ENCODE assay signal across 8 cellular contexts in genomic region chrX:37686348-37686736, GRCh38. TPM values are rescaled to one million over a fixed set of nuclear protein-coding genes. Genes with fewer than 3 reads are reported as not detected.
A peak's percentile ranks its signal among the peaks of the same experiment; 100 is the strongest.
DNase-seq lines count a peak whose midpoint lies in the region; ATAC-seq and TF ChIP-seq lines count a peak whose summit lies in the region.

No MANE protein-coding gene starts in this region.

- no peaks in the 10 kb centered on the region for H3K27me3 Mint-ChIP-seq in T-helper 1 cell treated with Interleukin-12 subunit alpha and Interleukin-12 subunit beta and Interleukin-4 antibody, amounts not matched to agents 30 μg/mL and 1 μg/mL, for 36 hours (ENCODE audit: low read depth)
- H3K27me3 Mint-ChIP-seq in activated B cell treated with CpG ODN at 0.5 μM for 24 hours, result no peaks in the 10 kb centered on the region
- no peaks in the 10 kb centered on the region for H3K27me3 Mint-ChIP-seq in stimulated activated memory B cell treated with anti-CD40 and anti-IgM and Interleukin-4, amounts not matched to agents 10 μg/mL and 1 μg/mL and 100 μg/mL, for 72 hours

- ATAC-seq in activated B cell treated with CpG ODN at 0.5 μM for 24 hours (ENCODE audit: low read depth) (no peak), left ventricle myocardium superior (peak; percentile 42)
- ATAC-seq in stimulated activated memory B cell treated with anti-CD40 and anti-IgM and Interleukin-4, amounts not matched to agents 10 μg/mL and 1 μg/mL and 100 μg/mL, for 72 hours, result no peak

- no peaks in the 10 kb centered on the region for H3K79me1 ChIP-seq in mesendoderm (ENCODE audit: low read length)

- H3K9ac ChIP-seq in mesendoderm (ENCODE audit: low read length), result no peak overlapping the region

- DNase-seq in T-helper 1 cell (no peak), activated B cell treated with CpG ODN at 0.5 μM for 24 hours (no peak), left ventricle myocardium superior (no peak), posterior cingulate gyrus (no peak), NCI-H1436 treated with DMSO at 0.1 percent for 48 hours (lab: John Stamatoyannopoulos, UW) (no peak), mesendoderm (no peak)

- no peaks in the 10 kb centered on the region for H3K36me3 ChIP-seq in mesendoderm (ENCODE audit: control insufficient read depth, insufficient read depth, low read length)

- no peak overlapping the region for H3K27ac ChIP-seq in mesendoderm (ENCODE audit: low read depth, low read length)

- no peak overlapping the region for H4K8ac ChIP-seq in mesendoderm (ENCODE audit: low read depth, low read length)

- H4K5ac ChIP-seq in mesendoderm (ENCODE audit: low read length), result no peak overlapping the region

- H2BK5ac ChIP-seq in mesendoderm (ENCODE audit: low read length), result no peak overlapping the region

- no peak overlapping the region for H3K4ac ChIP-seq in mesendoderm (ENCODE audit: low read depth, low read length)

- no peak overlapping the region for H3K56ac ChIP-seq in mesendoderm (ENCODE audit: low read length)

- H3K36me3 Mint-ChIP-seq in T-helper 1 cell treated with Interleukin-12 subunit alpha and Interleukin-12 subunit beta and Interleukin-4 antibody, amounts not matched to agents 30 μg/mL and 1 μg/mL, for 36 hours (ENCODE audit: low read depth), result no peaks in the 10 kb centered on the region
- no peaks in the 10 kb centered on the region for H3K36me3 Mint-ChIP-seq in activated B cell treated with CpG ODN at 0.5 μM for 24 hours (ENCODE audit: low read depth)
- H3K36me3 Mint-ChIP-seq in stimulated activated memory B cell treated with anti-CD40 and anti-IgM and Interleukin-4, amounts not matched to agents 10 μg/mL and 1 μg/mL and 100 μg/mL, for 72 hours, result no peaks in the 10 kb centered on the region

- H3K27ac Mint-ChIP-seq in T-helper 1 cell treated with Interleukin-12 subunit alpha and Interleukin-12 subunit beta and Interleukin-4 antibody, amounts not matched to agents 30 μg/mL and 1 μg/mL, for 36 hours, result no peak overlapping the region
- no peak overlapping the region for H3K27ac Mint-ChIP-seq in activated B cell treated with CpG ODN at 0.5 μM for 24 hours
- peak overlapping the region; percentile 60 for H3K27ac Mint-ChIP-seq in stimulated activated memory B cell treated with anti-CD40 and anti-IgM and Interleukin-4, amounts not matched to agents 10 μg/mL and 1 μg/mL and 100 μg/mL, for 72 hours

- WGBS in mesendoderm (ENCODE audit: extremely low coverage, insufficient coverage, low lambda C conversion rate), result no CpG with 5 or more reads among the region's 5 CpGs

- peaks cover 2% of the 10 kb centered on the region for H3K27me3 ChIP-seq in mesendoderm (ENCODE audit: insufficient read depth, low read length, poor library complexity)

- H3K79me2 ChIP-seq in mesendoderm (ENCODE audit: control insufficient read depth, insufficient read depth, low read length), result no peaks in the 10 kb centered on the region

- H3K4me3 ChIP-seq in mesendoderm (ENCODE audit: low read length), result no peak overlapping the region

- POLR2A ChIA-PET in activated B cell treated with CpG ODN at 0.5 μM for 24 hours (lab: Charles Lee), result no interaction called here

- H2AK5ac ChIP-seq in mesendoderm (ENCODE audit: low read length), result no peak overlapping the region

- no peak overlapping the region for H2BK120ac ChIP-seq in mesendoderm (ENCODE audit: low read depth, low read length)

- H3K23ac ChIP-seq in mesendoderm (ENCODE audit: low read length), result no peak overlapping the region

- H3K18ac ChIP-seq in mesendoderm (ENCODE audit: low read length), result no peak overlapping the region

- no peak for TF ChIP-seq CTCF in activated B cell treated with CpG ODN at 0.5 μM for 24 hours (IDR thresholded peaks at IDR 0.05)

- no peak overlapping the region for H3K4me2 ChIP-seq in mesendoderm (ENCODE audit: low read length)

- CTCF ChIA-PET in activated B cell treated with CpG ODN at 0.5 μM for 24 hours (lab: Charles Lee), result no interaction called here

- no peaks in the 10 kb centered on the region for H3K4me1 Mint-ChIP-seq in T-helper 1 cell treated with Interleukin-12 subunit alpha and Interleukin-12 subunit beta and Interleukin-4 antibody, amounts not matched to agents 30 μg/mL and 1 μg/mL, for 36 hours (ENCODE audit: low read depth)
- peaks cover 2% of the 10 kb centered on the region for H3K4me1 Mint-ChIP-seq in activated B cell treated with CpG ODN at 0.5 μM for 24 hours
- H3K4me1 Mint-ChIP-seq in stimulated activated memory B cell treated with anti-CD40 and anti-IgM and Interleukin-4, amounts not matched to agents 10 μg/mL and 1 μg/mL and 100 μg/mL, for 72 hours, result no peaks in the 10 kb centered on the region

- H3K4me1 ChIP-seq in mesendoderm (ENCODE audit: control insufficient read depth, low read depth, low read length), result no peaks in the 10 kb centered on the region

- no peaks in the 10 kb centered on the region for H3K9me3 Mint-ChIP-seq in T-helper 1 cell treated with Interleukin-12 subunit alpha and Interleukin-12 subunit beta and Interleukin-4 antibody, amounts not matched to agents 30 μg/mL and 1 μg/mL, for 36 hours
- H3K9me3 Mint-ChIP-seq in activated B cell treated with CpG ODN at 0.5 μM for 24 hours, result no peaks in the 10 kb centered on the region
- no peaks in the 10 kb centered on the region for H3K9me3 Mint-ChIP-seq in stimulated activated memory B cell treated with anti-CD40 and anti-IgM and Interleukin-4, amounts not matched to agents 10 μg/mL and 1 μg/mL and 100 μg/mL, for 72 hours

- H2BK15ac ChIP-seq in mesendoderm (replicated peaks; ENCODE audit: low read depth), result no peak overlapping the region

- intact Hi-C loops in activated B cell treated with CpG ODN at 0.5 μM for 24 hours (cut with micrococcal nuclease) (loop anchor here (10.0 kb wide), 1 partner anchor 158 kb away; the partner anchor contains the start of gene DYNLT3), left ventricle myocardium superior (cut with micrococcal nuclease) (no loop called here), posterior cingulate gyrus (cut with DNase I) (no loop called here)

- peak overlapping the region; percentile 56 for H3K4me3 Mint-ChIP-seq in T-helper 1 cell treated with Interleukin-12 subunit alpha and Interleukin-12 subunit beta and Interleukin-4 antibody, amounts not matched to agents 30 μg/mL and 1 μg/mL, for 36 hours
- H3K4me3 Mint-ChIP-seq in activated B cell treated with CpG ODN at 0.5 μM for 24 hours, result peak overlapping the region; percentile 78
- peak overlapping the region; percentile 81 for H3K4me3 Mint-ChIP-seq in stimulated activated memory B cell treated with anti-CD40 and anti-IgM and Interleukin-4, amounts not matched to agents 10 μg/mL and 1 μg/mL and 100 μg/mL, for 72 hours

RNA-seq across cellular contexts. Expression of gene XK, which starts 0.8 kb away (rescaled TPM):
- total RNA-seq in activated B cell treated with CpG ODN at 0.5 μM for 24 hours (0.11 and 0.24 TPM in 2 replicates), left ventricle myocardium superior (8.7 TPM)
- polyA plus RNA-seq in mesendoderm (2013, experiment 1 of 2), result 0.88 TPM
- 0.91 TPM for polyA plus RNA-seq in mesendoderm (2013, experiment 2 of 2)
